In the genomic region with DNA sequence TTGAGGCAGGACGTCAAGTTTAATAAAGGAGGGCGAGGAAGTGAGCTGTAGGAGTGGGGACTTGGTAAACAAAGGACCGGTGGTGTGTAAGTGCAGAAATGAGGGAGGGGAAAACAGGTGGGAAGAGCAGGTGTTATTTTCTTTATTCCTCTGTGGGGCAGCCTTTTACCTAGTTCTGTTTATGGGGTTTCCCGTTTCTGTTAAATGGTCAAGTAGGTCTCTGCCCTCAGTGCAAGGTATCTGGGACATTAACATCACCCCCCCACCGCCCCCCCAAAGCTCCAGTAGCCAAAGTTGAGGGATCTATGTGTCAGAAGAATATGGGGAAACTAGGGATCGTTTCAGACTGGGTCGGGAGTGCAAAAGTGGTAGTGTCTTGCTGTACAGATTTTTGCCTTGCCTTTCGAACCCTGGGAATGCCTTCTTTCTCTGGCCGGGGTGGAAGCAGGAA, we compare ENCODE assay signal across 8 cellular contexts. TPM values are rescaled to one million over a fixed set of nuclear protein-coding genes. Genes with fewer than 3 reads are reported as not detected.
DNase-seq lines count a peak whose midpoint lies in the region; TF ChIP-seq lines count a peak whose summit lies in the region.

No MANE protein-coding gene starts in this region.

- peaks cover 6% of the 10 kb centered on the region for H3K9me3 Mint-ChIP-seq in neural progenitor cell

- H3K4me3 Mint-ChIP-seq in neural progenitor cell, result peak overlapping the region; percentile 90

- H2AFZ ChIP-seq in neural progenitor cell (replicated peaks), result peak overlapping the region; percentile 91

- H3K79me2 ChIP-seq in neural progenitor cell (ENCODE audit: low read depth), result peaks cover 55% of the 10 kb centered on the region

- peaks cover 55% of the 10 kb centered on the region for H4K20me1 ChIP-seq in neural progenitor cell (ENCODE audit: low read depth)

- peak; percentile 13 for DNase-seq in NCI-H1105 treated with DMSO at 0.1 percent for 48 hours (lab: John Stamatoyannopoulos, UW)
- no peak for DNase-seq in NCI-H1105 (lab: John Stamatoyannopoulos, UW)
- DNase-seq in NCI-H146 (lab: John Stamatoyannopoulos, UW), result peak; percentile 67
- no peak for DNase-seq in coronary artery (ENCODE audit: low spot score)
- no peak for DNase-seq in neural progenitor cell (ENCODE audit: low spot score)
- no peak for DNase-seq in GM19240 (ENCODE audit: insufficient read length, low spot score)
- no peak for DNase-seq in DMS79 treated with DMSO at 0.1 percent for 48 hours (lab: John Stamatoyannopoulos, UW)
- DNase-seq in pons (ENCODE audit: low spot score), result no peak

- H3K36me3 Mint-ChIP-seq in neural progenitor cell, result no peaks in the 10 kb centered on the region

- H3K4me2 ChIP-seq in neural progenitor cell, result peak overlapping the region; percentile 78

- no peaks in the 10 kb centered on the region for H3K9me3 ChIP-seq in neural progenitor cell (ENCODE audit: low read depth)

- TF ChIP-seq CTCF in coronary artery (IDR thresholded peaks at IDR 0.05) (no peak), neural progenitor cell (IDR thresholded peaks at IDR 0.05) (no peak)

- no peaks in the 10 kb centered on the region for H3K36me3 ChIP-seq in neural progenitor cell

- H3K27me3 Mint-ChIP-seq in neural progenitor cell (ENCODE audit: insufficient read depth, low read depth), result peaks cover 7% of the 10 kb centered on the region

- H3K27ac ChIP-seq in coronary artery (peak overlapping the region; percentile 80 to 86), neural progenitor cell (no peak overlapping the region)

- H3K4me3 ChIP-seq in coronary artery, result peak overlapping the region; percentile 75
- H3K4me3 ChIP-seq in neural progenitor cell, result peak overlapping the region; percentile 59

- H3K27ac Mint-ChIP-seq in neural progenitor cell, result peak overlapping the region; percentile 27

- peaks cover 38% of the 10 kb centered on the region for H3F3A ChIP-seq in neural progenitor cell (ENCODE audit: low read depth)

- no peak overlapping the region for H3K9ac ChIP-seq in neural progenitor cell

- peaks cover 7% of the 10 kb centered on the region for H3K4me1 ChIP-seq in neural progenitor cell

- H3K27me3 ChIP-seq in neural progenitor cell, result peaks cover 29% of the 10 kb centered on the region

- peaks cover 23% of the 10 kb centered on the region for H3K4me1 Mint-ChIP-seq in neural progenitor cell

RNA-seq across cellular contexts. Expression of a gene that starts 0.9 kb away (rescaled TPM):
- 50.1 and 73.4 TPM in 2 replicates for total RNA-seq in neural progenitor cell (ENCODE audit: low replicate concordance)

Comparison
In these comparisons a context has a peak if more than half of its experiments do, and no peak if none do; other contexts are left out.
1. DNase-seq: peak in NCI-H1105 treated with DMSO at 0.1 percent for 48 hours (single experiment) and NCI-H146 (single experiment); none in NCI-H1105 (single experiment), coronary artery (single experiment), neural progenitor cell (single experiment), GM19240 (single experiment), DMS79 treated with DMSO at 0.1 percent for 48 hours (single experiment) and pons (single experiment).